16 cellular contexts compared by ENCODE assay signal in genomic region chrX:45360571-45360970, GRCh38.
A peak's percentile ranks its signal among the peaks of the same experiment; 100 is the strongest.
DNase-seq lines count a peak whose midpoint lies in the region; ATAC-seq and TF ChIP-seq lines count a peak whose summit lies in the region.
"Had no signal": no experiment of that assay in that cellular context is flagged by ENCODE, and none has a peak within 500 bp of the region (broad histone marks: within the 10 kb centered on the region; RNA-seq: fewer than 3 reads in every experiment).

No MANE protein-coding gene starts in this region.

- no peak overlapping the region for H3K27ac Mint-ChIP-seq in MCF 10A (ENCODE audit: low read depth, unreplicated experiment)
- H3K27ac Mint-ChIP-seq: CD8-positive, alpha-beta memory T cell; IgD-negative memory B cell had no signal

- no peaks in the 10 kb centered on the region for H3K79me2 ChIP-seq in mammary epithelial cell (ENCODE audit: insufficient read depth, low read length)

- peaks cover 3% of the 10 kb centered on the region for H3K9me3 ChIP-seq in mammary epithelial cell (replicated peaks; ENCODE audit: insufficient read depth, low read length)
- H3K9me3 ChIP-seq: Caco-2 had no signal

- no peak overlapping the region for H3K4me3 Mint-ChIP-seq in MCF 10A (ENCODE audit: unreplicated experiment)
- H3K4me3 Mint-ChIP-seq: CD8-positive, alpha-beta memory T cell; IgD-negative memory B cell had no signal

- no peaks in the 10 kb centered on the region for H4K20me1 ChIP-seq in mammary epithelial cell (ENCODE audit: insufficient read depth, low read length)
- H4K20me1 ChIP-seq: BLaER1 had no signal

- intact Hi-C loops in mammary epithelial cell (cut with micrococcal nuclease) (no loop called here), MCF 10A (cut with micrococcal nuclease) (no loop called here)

- no peaks in the 10 kb centered on the region for H3K36me3 ChIP-seq in mammary epithelial cell (ENCODE audit: insufficient read depth, low read length)
- H3K36me3 ChIP-seq: BLaER1 had no signal

- dilution Hi-C loops in mammary epithelial cell (cut with HindIII; ENCODE audit: low sequenced_read_pairs) = no loop called here

- CTCF ChIA-PET in mammary epithelial cell (lab: Charles Lee; ENCODE audit: low non-redundant PET) (no interaction called here), MCF 10A (lab: Yijun Ruan, JAX) (no interaction called here), GM10248 (lab: Yijun Ruan, JAX) (no interaction called here)

- H3K4me1 ChIP-seq in mammary epithelial cell (ENCODE audit: insufficient read depth, low read length) = no peaks in the 10 kb centered on the region
- H3K4me1 ChIP-seq: BLaER1 had no signal

- POLR2A ChIA-PET in MCF 10A (lab: Yijun Ruan, JAX) (no interaction called here), GM10248 (lab: Yijun Ruan, JAX) (no interaction called here)

- BruUV-seq in mammary epithelial cell (replicated peaks; lab: Mats Ljungman, UMichigan) (no TSS peak), MCF 10A (replicated peaks; lab: Mats Ljungman, UMichigan) (no TSS peak)

- peaks cover 9% of the 10 kb centered on the region for H3K9me3 Mint-ChIP-seq in MCF 10A (ENCODE audit: unreplicated experiment)

- H3K27ac ChIP-seq in mammary epithelial cell (ENCODE audit: insufficient read depth, low read depth, low read length) = no peak overlapping the region
- peak overlapping the region; percentile 17 for H3K27ac ChIP-seq in epithelial cell of prostate
- H3K27ac ChIP-seq: 22Rv1, BLaER1 had no signal

- in situ Hi-C loops in mammary epithelial cell (cut with MboI; ENCODE audit: low sequenced_read_pairs in 2 of 2) = no loop called here

- H3K4me1 Mint-ChIP-seq in MCF 10A (ENCODE audit: insufficient read depth, unreplicated experiment) = no peaks in the 10 kb centered on the region
- H3K4me1 Mint-ChIP-seq: CD8-positive, alpha-beta memory T cell; IgD-negative memory B cell had no signal

- no peak overlapping the region for H2AFZ ChIP-seq in mammary epithelial cell (ENCODE audit: low read depth, low read length)

- H3K4me3 ChIP-seq in mammary epithelial cell (replicated peaks in 1 of 3; ENCODE audit: insufficient read depth in 1 of 3, low read depth in 2 of 3, low read length in 3 of 3) = no peak overlapping the region
- H3K4me3 ChIP-seq: BLaER1 had no signal

- DNase-seq in mammary epithelial cell (peak; percentile 59), MCF 10A (ENCODE audit: unreplicated experiment) (no peak), epithelial cell of prostate (ENCODE audit: low read depth, low spot score) (peak; percentile 3), kidney tubule cell (ENCODE audit: low spot score) (peak; percentile 22), GM10248 (ENCODE audit: extremely low spot score) (no peak), AML-193 (lab: John Stamatoyannopoulos, UW) (no peak), epidermal melanocyte (ENCODE audit: insufficient read length, low spot score) (no peak)
- DNase-seq: Caco-2; CD8-positive, alpha-beta memory T cell; DND-41; GF-D8 had no signal

- H3K4me2 ChIP-seq in mammary epithelial cell (ENCODE audit: insufficient read depth, low read depth, low read length) = no peak overlapping the region
- H3K4me2 ChIP-seq: BLaER1 had no signal

- no peak overlapping the region for H3K9ac ChIP-seq in mammary epithelial cell (ENCODE audit: insufficient read depth, low read length)
- H3K9ac ChIP-seq: BLaER1 had no signal

- 50% methylated on average over 1 of the region's 1 CpG for WGBS in mammary epithelial cell (ENCODE audit: low coverage, missing lambda C conversion rate)

- H3K27me3 Mint-ChIP-seq in MCF 10A (ENCODE audit: insufficient read depth, unreplicated experiment) = peaks cover 34% of the 10 kb centered on the region

- no peaks in the 10 kb centered on the region for H3K36me3 Mint-ChIP-seq in MCF 10A (ENCODE audit: insufficient read depth, unreplicated experiment)
- H3K36me3 Mint-ChIP-seq: CD8-positive, alpha-beta memory T cell; IgD-negative memory B cell had no signal

- no peak for TF ChIP-seq CTCF in mammary epithelial cell (conservative IDR thresholded peaks at IDR 0.05 in 1 of 2, IDR thresholded peaks at IDR 0.05 in 1 of 2; ENCODE audit: extremely low read depth in 1 of 2, insufficient read depth in 1 of 2, low read depth in 1 of 2, low read length in 2 of 2)
- TF ChIP-seq CTCF in MCF 10A (IDR thresholded peaks at IDR 0.05; ENCODE audit: unreplicated experiment) = no peak
- no peak for TF ChIP-seq CTCF in GM10248 (IDR thresholded peaks at IDR 0.05; ENCODE audit: control extremely low read depth, extremely low read depth, low read depth, missing control alignments)

- ATAC-seq in GM19328 (IDR thresholded peaks at IDR 0.05; ENCODE audit: unreplicated experiment) = no peak
- ATAC-seq: HCT116 had no signal

- no peaks in the 10 kb centered on the region for H3K27me3 ChIP-seq in mammary epithelial cell (ENCODE audit: insufficient read depth, low read length)
- H3K27me3 ChIP-seq: BLaER1 had no signal

Comparison
In these comparisons a context has a peak if more than half of its experiments do, and no peak if none do; other contexts are left out.
1. DNase-seq: peak in mammary epithelial cell (single experiment), epithelial cell of prostate (single experiment) and kidney tubule cell (single experiment); none in MCF 10A (single experiment), GM10248 (single experiment), AML-193 (0 of 2) and epidermal melanocyte (single experiment).